In genomic region chr4:40581254-40582140, GRCh38 we compare ENCODE assay signal across 1 cellular context.
TF ChIP-seq lines count a peak whose summit lies in the region.

No MANE protein-coding gene starts in this region.

TF ChIP-seq in GM23338, 12 proteins besides CTCF, POLR2A, EP300 and RAD21 (continued from another document):
- TF ChIP-seq REST (IDR thresholded peaks at IDR 0.05; ENCODE audit: unreplicated experiment) (no peak), ZNF462 (CRISPR knock-in tag; IDR thresholded peaks at IDR 0.05) (no peak), JUNB (IDR thresholded peaks at IDR 0.05; ENCODE audit: unreplicated experiment) (no peak), NANOG (IDR thresholded peaks at IDR 0.05; ENCODE audit: borderline replicate concordance) (no peak), ZNF114 (CRISPR knock-in tag; IDR thresholded peaks at IDR 0.05) (no peak), POLR2AphosphoS5 (IDR thresholded peaks at IDR 0.05; ENCODE audit: low read depth) (no peak), ZNF331 (CRISPR knock-in tag; IDR thresholded peaks at IDR 0.05; ENCODE audit: low read depth) (no peak), EZH2phosphoT487 (IDR thresholded peaks at IDR 0.05; ENCODE audit: unreplicated experiment) (no peak), EZH2 (IDR thresholded peaks at IDR 0.05; ENCODE audit: low read depth, unreplicated experiment) (no peak), CREB1 (CRISPR knock-in tag; IDR thresholded peaks at IDR 0.05; ENCODE audit: low read depth) (no peak)
- TF ChIP-seq, protein P1, sequence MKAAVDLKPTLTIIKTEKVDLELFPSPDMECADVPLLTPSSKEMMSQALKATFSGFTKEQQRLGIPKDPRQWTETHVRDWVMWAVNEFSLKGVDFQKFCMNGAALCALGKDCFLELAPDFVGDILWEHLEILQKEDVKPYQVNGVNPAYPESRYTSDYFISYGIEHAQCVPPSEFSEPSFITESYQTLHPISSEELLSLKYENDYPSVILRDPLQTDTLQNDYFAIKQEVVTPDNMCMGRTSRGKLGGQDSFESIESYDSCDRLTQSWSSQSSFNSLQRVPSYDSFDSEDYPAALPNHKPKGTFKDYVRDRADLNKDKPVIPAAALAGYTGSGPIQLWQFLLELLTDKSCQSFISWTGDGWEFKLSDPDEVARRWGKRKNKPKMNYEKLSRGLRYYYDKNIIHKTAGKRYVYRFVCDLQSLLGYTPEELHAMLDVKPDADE (IDR thresholded peaks at IDR 0.05): no peak
